ENCODE assay signal across 1 cellular context in the genomic region with DNA sequence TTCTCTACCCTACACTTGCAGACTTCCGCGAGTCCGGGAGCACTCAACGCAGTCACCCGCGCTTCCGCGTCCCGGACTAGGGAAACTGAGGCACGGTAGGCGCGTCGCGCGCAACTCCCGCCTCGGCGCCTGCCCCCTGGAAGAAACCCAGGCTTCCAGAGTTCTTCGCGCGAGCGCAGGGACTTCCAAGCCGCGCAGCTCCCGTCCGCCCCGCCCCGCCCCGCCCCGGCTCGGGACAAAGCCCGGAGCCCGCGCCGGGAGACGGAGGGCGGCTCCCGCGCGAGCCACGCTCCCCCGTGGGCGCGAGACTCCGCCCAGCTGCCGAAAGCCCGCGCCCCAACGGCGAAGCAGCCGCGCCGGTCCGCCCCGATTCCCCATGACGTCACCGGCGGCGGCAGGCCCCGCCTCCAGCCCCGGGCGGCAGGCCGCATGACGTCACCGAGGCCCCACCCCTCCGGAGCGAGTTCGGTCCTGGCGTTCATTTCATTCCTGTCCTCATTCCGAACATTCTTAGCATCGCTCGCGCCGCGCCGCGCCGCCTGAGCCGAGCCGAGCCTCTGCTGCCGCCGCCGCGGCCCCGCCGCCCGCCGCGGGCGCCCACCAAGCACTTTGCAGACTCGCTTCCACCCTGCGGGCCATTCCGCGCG.
TF ChIP-seq lines count a peak whose summit lies in the region.

A gene (plus strand): TSS at position 498 of the 647 bp plus-strand sequence.

TF ChIP-seq in HEK293, 187 proteins besides CTCF, POLR2A, EP300 and RAD21 (continued from another document and continues in another):
- TF ChIP-seq, protein P1, sequence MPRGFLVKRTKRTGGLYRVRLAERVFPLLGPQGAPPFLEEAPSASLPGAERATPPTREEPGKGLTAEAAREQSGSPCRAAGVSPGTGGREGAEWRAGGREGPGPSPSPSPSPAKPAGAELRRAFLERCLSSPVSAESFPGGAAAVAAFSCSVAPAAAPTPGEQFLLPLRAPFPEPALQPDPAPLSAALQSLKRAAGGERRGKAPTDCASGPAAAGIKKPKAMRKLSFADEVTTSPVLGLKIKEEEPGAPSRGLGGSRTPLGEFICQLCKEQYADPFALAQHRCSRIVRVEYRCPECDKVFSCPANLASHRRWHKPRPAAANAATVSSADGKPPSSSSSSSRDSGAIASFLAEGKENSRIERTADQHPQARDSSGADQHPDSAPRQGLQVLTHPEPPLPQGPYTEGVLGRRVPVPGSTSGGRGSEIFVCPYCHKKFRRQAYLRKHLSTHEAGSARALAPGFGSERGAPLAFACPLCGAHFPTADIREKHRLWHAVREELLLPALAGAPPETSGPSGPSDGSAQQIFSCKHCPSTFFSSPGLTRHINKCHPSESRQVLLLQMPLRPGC (tag by site-specific recombination; IDR thresholded peaks at IDR 0.05): peak; percentile 48; the same call in 1 of the 2 replicates
- 0 out of 2 replicates have a peak, but pooled peaks have one; percentile 12 for TF ChIP-seq ZNF596 (tag by site-specific recombination; IDR thresholded peaks at IDR 0.05)
- TF ChIP-seq, protein P2, sequence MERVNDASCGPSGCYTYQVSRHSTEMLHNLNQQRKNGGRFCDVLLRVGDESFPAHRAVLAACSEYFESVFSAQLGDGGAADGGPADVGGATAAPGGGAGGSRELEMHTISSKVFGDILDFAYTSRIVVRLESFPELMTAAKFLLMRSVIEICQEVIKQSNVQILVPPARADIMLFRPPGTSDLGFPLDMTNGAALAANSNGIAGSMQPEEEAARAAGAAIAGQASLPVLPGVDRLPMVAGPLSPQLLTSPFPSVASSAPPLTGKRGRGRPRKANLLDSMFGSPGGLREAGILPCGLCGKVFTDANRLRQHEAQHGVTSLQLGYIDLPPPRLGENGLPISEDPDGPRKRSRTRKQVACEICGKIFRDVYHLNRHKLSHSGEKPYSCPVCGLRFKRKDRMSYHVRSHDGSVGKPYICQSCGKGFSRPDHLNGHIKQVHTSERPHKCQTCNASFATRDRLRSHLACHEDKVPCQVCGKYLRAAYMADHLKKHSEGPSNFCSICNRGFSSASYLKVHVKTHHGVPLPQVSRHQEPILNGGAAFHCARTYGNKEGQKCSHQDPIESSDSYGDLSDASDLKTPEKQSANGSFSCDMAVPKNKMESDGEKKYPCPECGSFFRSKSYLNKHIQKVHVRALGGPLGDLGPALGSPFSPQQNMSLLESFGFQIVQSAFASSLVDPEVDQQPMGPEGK (tag by site-specific recombination; IDR thresholded peaks at IDR 0.05): peak; percentile 11; the same call in 1 of the 2 replicates
- TF ChIP-seq ZBTB20 (tag by site-specific recombination; IDR thresholded peaks at IDR 0.05): no peak
- TF ChIP-seq SCRT1 (tag by site-specific recombination; IDR thresholded peaks at IDR 0.05; ENCODE audit: borderline replicate concordance): no peak
- TF ChIP-seq, protein P3, sequence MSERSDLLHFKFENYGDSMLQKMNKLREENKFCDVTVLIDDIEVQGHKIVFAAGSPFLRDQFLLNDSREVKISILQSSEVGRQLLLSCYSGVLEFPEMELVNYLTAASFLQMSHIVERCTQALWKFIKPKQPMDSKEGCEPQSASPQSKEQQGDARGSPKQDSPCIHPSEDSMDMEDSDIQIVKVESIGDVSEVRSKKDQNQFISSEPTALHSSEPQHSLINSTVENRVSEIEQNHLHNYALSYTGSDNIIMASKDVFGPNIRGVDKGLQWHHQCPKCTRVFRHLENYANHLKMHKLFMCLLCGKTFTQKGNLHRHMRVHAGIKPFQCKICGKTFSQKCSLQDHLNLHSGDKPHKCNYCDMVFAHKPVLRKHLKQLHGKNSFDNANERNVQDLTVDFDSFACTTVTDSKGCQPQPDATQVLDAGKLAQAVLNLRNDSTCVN (tag by site-specific recombination; optimal IDR thresholded peaks at IDR 0.05): peak; percentile 70
- TF ChIP-seq, protein P4, sequence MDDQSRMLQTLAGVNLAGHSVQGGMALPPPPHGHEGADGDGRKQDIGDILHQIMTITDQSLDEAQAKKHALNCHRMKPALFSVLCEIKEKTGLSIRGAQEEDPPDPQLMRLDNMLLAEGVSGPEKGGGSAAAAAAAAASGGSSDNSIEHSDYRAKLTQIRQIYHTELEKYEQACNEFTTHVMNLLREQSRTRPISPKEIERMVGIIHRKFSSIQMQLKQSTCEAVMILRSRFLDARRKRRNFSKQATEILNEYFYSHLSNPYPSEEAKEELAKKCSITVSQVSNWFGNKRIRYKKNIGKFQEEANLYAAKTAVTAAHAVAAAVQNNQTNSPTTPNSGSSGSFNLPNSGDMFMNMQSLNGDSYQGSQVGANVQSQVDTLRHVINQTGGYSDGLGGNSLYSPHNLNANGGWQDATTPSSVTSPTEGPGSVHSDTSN (CRISPR knock-in tag; IDR thresholded peaks at IDR 0.05): peak; percentile 14; the same call in 1 of the 2 replicates
- no peak for TF ChIP-seq ZNF830 (tag by site-specific recombination; IDR thresholded peaks at IDR 0.05; ENCODE audit: low read depth)
- peak; percentile 61; the same call in 1 of the 2 replicates for TF ChIP-seq SP7 (tag by site-specific recombination; IDR thresholded peaks at IDR 0.05)
- no peak for TF ChIP-seq ZNF48 (tag by site-specific recombination; IDR thresholded peaks at IDR 0.05)
- TF ChIP-seq ZNF350 (tag by site-specific recombination; IDR thresholded peaks at IDR 0.05): no peak
- TF ChIP-seq KLF9 (tag by site-specific recombination; IDR thresholded peaks at IDR 0.05; ENCODE audit: low read depth): peak; percentile 83
- TF ChIP-seq ZNF184 (tag by site-specific recombination; IDR thresholded peaks at IDR 0.05): no peak
- peak; percentile 69 for TF ChIP-seq ZBTB8A (tag by site-specific recombination; IDR thresholded peaks at IDR 0.05)
- no peak for TF ChIP-seq ZNF114 (tag by site-specific recombination; IDR thresholded peaks at IDR 0.05)
- TF ChIP-seq ZNF354C (tag by site-specific recombination; IDR thresholded peaks at IDR 0.05; ENCODE audit: borderline replicate concordance, low read depth): no peak
- no peak for TF ChIP-seq ZNF132 (tag by site-specific recombination; IDR thresholded peaks at IDR 0.05; ENCODE audit: borderline replicate concordance)
- TF ChIP-seq ZNF24 (tag by site-specific recombination; IDR thresholded peaks at IDR 0.05): no peak
- TF ChIP-seq GLIS2 (tag by site-specific recombination; IDR thresholded peaks at IDR 0.05): peak; percentile 20; the same call in 1 of the 2 replicates
- no peak for TF ChIP-seq ZNF670 (tag by site-specific recombination; IDR thresholded peaks at IDR 0.05; ENCODE audit: low read depth)
- TF ChIP-seq ZFP37 (tag by site-specific recombination; IDR thresholded peaks at IDR 0.05): no peak
- TF ChIP-seq GLI4 (tag by site-specific recombination; IDR thresholded peaks at IDR 0.05): no peak
- TF ChIP-seq, protein P5, sequence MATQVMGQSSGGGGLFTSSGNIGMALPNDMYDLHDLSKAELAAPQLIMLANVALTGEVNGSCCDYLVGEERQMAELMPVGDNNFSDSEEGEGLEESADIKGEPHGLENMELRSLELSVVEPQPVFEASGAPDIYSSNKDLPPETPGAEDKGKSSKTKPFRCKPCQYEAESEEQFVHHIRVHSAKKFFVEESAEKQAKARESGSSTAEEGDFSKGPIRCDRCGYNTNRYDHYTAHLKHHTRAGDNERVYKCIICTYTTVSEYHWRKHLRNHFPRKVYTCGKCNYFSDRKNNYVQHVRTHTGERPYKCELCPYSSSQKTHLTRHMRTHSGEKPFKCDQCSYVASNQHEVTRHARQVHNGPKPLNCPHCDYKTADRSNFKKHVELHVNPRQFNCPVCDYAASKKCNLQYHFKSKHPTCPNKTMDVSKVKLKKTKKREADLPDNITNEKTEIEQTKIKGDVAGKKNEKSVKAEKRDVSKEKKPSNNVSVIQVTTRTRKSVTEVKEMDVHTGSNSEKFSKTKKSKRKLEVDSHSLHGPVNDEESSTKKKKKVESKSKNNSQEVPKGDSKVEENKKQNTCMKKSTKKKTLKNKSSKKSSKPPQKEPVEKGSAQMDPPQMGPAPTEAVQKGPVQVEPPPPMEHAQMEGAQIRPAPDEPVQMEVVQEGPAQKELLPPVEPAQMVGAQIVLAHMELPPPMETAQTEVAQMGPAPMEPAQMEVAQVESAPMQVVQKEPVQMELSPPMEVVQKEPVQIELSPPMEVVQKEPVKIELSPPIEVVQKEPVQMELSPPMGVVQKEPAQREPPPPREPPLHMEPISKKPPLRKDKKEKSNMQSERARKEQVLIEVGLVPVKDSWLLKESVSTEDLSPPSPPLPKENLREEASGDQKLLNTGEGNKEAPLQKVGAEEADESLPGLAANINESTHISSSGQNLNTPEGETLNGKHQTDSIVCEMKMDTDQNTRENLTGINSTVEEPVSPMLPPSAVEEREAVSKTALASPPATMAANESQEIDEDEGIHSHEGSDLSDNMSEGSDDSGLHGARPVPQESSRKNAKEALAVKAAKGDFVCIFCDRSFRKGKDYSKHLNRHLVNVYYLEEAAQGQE (tag by site-specific recombination; IDR thresholded peaks at IDR 0.05): no peak
- no peak for TF ChIP-seq ZBTB17 (tag by site-specific recombination; IDR thresholded peaks at IDR 0.05)
- TF ChIP-seq, protein P6, sequence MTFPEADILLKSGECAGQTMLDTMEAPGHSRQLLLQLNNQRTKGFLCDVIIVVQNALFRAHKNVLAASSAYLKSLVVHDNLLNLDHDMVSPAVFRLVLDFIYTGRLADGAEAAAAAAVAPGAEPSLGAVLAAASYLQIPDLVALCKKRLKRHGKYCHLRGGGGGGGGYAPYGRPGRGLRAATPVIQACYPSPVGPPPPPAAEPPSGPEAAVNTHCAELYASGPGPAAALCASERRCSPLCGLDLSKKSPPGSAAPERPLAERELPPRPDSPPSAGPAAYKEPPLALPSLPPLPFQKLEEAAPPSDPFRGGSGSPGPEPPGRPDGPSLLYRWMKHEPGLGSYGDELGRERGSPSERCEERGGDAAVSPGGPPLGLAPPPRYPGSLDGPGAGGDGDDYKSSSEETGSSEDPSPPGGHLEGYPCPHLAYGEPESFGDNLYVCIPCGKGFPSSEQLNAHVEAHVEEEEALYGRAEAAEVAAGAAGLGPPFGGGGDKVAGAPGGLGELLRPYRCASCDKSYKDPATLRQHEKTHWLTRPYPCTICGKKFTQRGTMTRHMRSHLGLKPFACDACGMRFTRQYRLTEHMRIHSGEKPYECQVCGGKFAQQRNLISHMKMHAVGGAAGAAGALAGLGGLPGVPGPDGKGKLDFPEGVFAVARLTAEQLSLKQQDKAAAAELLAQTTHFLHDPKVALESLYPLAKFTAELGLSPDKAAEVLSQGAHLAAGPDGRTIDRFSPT (tag by site-specific recombination; IDR thresholded peaks at IDR 0.05): no peak
- TF ChIP-seq ZNF747 (tag by site-specific recombination; IDR thresholded peaks at IDR 0.05): no peak
- TF ChIP-seq SETDB1 (IDR thresholded peaks at IDR 0.05; ENCODE audit: insufficient read length, low read length): no peak
- TF ChIP-seq ZNF629 (tag by site-specific recombination; IDR thresholded peaks at IDR 0.05): peak; percentile 99
- TF ChIP-seq, protein P7, sequence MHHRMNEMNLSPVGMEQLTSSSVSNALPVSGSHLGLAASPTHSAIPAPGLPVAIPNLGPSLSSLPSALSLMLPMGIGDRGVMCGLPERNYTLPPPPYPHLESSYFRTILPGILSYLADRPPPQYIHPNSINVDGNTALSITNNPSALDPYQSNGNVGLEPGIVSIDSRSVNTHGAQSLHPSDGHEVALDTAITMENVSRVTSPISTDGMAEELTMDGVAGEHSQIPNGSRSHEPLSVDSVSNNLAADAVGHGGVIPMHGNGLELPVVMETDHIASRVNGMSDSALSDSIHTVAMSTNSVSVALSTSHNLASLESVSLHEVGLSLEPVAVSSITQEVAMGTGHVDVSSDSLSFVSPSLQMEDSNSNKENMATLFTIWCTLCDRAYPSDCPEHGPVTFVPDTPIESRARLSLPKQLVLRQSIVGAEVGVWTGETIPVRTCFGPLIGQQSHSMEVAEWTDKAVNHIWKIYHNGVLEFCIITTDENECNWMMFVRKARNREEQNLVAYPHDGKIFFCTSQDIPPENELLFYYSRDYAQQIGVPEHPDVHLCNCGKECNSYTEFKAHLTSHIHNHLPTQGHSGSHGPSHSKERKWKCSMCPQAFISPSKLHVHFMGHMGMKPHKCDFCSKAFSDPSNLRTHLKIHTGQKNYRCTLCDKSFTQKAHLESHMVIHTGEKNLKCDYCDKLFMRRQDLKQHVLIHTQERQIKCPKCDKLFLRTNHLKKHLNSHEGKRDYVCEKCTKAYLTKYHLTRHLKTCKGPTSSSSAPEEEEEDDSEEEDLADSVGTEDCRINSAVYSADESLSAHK (tag by site-specific recombination; IDR thresholded peaks at IDR 0.05): no peak
- no peak for TF ChIP-seq ZNF776 (tag by site-specific recombination; IDR thresholded peaks at IDR 0.05; ENCODE audit: borderline replicate concordance)
- no peak for TF ChIP-seq MZF1 (tag by site-specific recombination; IDR thresholded peaks at IDR 0.05; ENCODE audit: borderline replicate concordance)
- TF ChIP-seq, protein P8, sequence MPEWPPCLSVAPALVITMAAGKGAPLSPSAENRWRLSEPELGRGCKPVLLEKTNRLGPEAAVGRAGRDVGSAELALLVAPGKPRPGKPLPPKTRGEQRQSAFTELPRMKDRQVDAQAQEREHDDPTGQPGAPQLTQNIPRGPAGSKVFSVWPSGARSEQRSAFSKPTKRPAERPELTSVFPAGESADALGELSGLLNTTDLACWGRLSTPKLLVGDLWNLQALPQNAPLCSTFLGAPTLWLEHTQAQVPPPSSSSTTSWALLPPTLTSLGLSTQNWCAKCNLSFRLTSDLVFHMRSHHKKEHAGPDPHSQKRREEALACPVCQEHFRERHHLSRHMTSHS (tag by site-specific recombination; IDR thresholded peaks at IDR 0.05): no peak
- no peak for TF ChIP-seq ZNF221 (tag by site-specific recombination; IDR thresholded peaks at IDR 0.05; ENCODE audit: borderline replicate concordance)
- no peak for TF ChIP-seq ZNF341 (tag by site-specific recombination; IDR thresholded peaks at IDR 0.05; ENCODE audit: low read depth)
- TF ChIP-seq KLF8 (tag by site-specific recombination; IDR thresholded peaks at IDR 0.05): peak; percentile 73
- peak; percentile 43 for TF ChIP-seq SP2 (tag by site-specific recombination; IDR thresholded peaks at IDR 0.05)
- TF ChIP-seq, protein P9, sequence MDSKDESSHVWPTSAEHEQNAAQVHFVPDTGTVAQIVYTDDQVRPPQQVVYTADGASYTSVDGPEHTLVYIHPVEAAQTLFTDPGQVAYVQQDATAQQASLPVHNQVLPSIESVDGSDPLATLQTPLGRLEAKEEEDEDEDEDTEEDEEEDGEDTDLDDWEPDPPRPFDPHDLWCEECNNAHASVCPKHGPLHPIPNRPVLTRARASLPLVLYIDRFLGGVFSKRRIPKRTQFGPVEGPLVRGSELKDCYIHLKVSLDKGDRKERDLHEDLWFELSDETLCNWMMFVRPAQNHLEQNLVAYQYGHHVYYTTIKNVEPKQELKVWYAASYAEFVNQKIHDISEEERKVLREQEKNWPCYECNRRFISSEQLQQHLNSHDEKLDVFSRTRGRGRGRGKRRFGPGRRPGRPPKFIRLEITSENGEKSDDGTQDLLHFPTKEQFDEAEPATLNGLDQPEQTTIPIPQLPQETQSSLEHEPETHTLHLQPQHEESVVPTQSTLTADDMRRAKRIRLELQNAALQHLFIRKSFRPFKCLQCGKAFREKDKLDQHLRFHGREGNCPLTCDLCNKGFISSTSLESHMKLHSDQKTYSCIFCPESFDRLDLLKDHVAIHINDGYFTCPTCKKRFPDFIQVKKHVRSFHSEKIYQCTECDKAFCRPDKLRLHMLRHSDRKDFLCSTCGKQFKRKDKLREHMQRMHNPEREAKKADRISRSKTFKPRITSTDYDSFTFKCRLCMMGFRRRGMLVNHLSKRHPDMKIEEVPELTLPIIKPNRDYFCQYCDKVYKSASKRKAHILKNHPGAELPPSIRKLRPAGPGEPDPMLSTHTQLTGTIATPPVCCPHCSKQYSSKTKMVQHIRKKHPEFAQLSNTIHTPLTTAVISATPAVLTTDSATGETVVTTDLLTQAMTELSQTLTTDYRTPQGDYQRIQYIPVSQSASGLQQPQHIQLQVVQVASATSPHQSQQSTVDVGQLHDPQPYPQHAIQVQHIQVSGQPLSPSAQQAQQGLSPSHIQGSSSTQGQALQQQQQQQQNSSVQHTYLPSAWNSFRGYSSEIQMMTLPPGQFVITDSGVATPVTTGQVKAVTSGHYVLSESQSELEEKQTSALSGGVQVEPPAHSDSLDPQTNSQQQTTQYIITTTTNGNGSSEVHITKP (tag by site-specific recombination; IDR thresholded peaks at IDR 0.05): no peak; the same call in 1 of the 2 replicates
- TF ChIP-seq ZNF529 (tag by site-specific recombination; IDR thresholded peaks at IDR 0.05; ENCODE audit: insufficient replicate concordance): no peak
